22 cellular contexts compared by ENCODE assay signal in genomic region chr4:32909722-32910121, GRCh38.
"Had no signal": no experiment of that assay in that cellular context is flagged by ENCODE, and none has a peak within 500 bp of the region (broad histone marks: within the 10 kb centered on the region; RNA-seq: fewer than 3 reads in every experiment).

No MANE protein-coding gene starts in this region.

- DNase-seq: activated CD4-positive, alpha-beta T cell treated with anti-CD3 and anti-CD28 coated beads for 1 hour; activated CD4-positive, alpha-beta T cell treated with anti-CD3 and anti-CD28 coated beads, Interleukin-2, amount 50 U/mL, for 4 hours; activated naive CD4-positive, alpha-beta T cell treated with Interleukin-2 at 50 U/mL for 16 hours; anterior cingulate cortex; brain microvascular endothelial cell; effector CD4-positive, alpha-beta T cell; foreskin fibroblast; glutamatergic neuron; left lung; mammary epithelial cell; naive thymus-derived CD4-positive, alpha-beta T cell; retina; stimulated activated CD4-positive, alpha-beta T cell treated with anti-CD3 and anti-CD28 coated beads, Interleukin-2, amount 100 ng/mL, for 48 hours; stimulated activated naive B cell treated with anti-CD40 and anti-IgM and Interleukin-4, amounts not matched to agents 10 μg/mL and 1 μg/mL and 100 μg/mL, for 72 hours; T1000; tibial artery; uterus had no signal

- H3K36me3 ChIP-seq: brain microvascular endothelial cell, left lung, neutrophil, tibial artery, uterus had no signal

- H3K27me3 ChIP-seq: brain microvascular endothelial cell, left lung, neutrophil, tibial artery, uterus had no signal

- H3K9ac ChIP-seq: parathyroid adenoma had no signal

- H2AFZ ChIP-seq: parathyroid adenoma had no signal

- H3K27ac Mint-ChIP-seq: activated T-helper 17 cell treated with anti-CD3 and anti-CD28 coated beads, Interleukin-2, amount 50 U/mL, for 72 hours; naive thymus-derived CD4-positive, alpha-beta T cell; stimulated activated naive B cell treated with anti-CD40 and anti-IgM and Interleukin-4, amounts not matched to agents 10 μg/mL and 1 μg/mL and 100 μg/mL, for 72 hours had no signal

- H3K9me3 ChIP-seq: neutrophil, uterus had no signal

- H3K4me3 Mint-ChIP-seq: activated T-helper 17 cell treated with anti-CD3 and anti-CD28 coated beads, Interleukin-2, amount 50 U/mL, for 72 hours; central memory CD8-positive, alpha-beta T cell; naive thymus-derived CD4-positive, alpha-beta T cell; stimulated activated naive B cell treated with anti-CD40 and anti-IgM and Interleukin-4, amounts not matched to agents 10 μg/mL and 1 μg/mL and 100 μg/mL, for 72 hours had no signal

- ATAC-seq: activated T-helper 17 cell treated with anti-CD3 and anti-CD28 coated beads, Interleukin-2, amount 50 U/mL, for 72 hours; left lung; naive thymus-derived CD4-positive, alpha-beta T cell; stimulated activated naive B cell treated with anti-CD40 and anti-IgM and Interleukin-4, amounts not matched to agents 10 μg/mL and 1 μg/mL and 100 μg/mL, for 72 hours had no signal

- H3K4me1 ChIP-seq: left lung, parathyroid adenoma, tibial artery, uterus had no signal

- H3K4me1 Mint-ChIP-seq: activated T-helper 17 cell treated with anti-CD3 and anti-CD28 coated beads, Interleukin-2, amount 50 U/mL, for 72 hours; central memory CD8-positive, alpha-beta T cell; naive thymus-derived CD4-positive, alpha-beta T cell; stimulated activated naive B cell treated with anti-CD40 and anti-IgM and Interleukin-4, amounts not matched to agents 10 μg/mL and 1 μg/mL and 100 μg/mL, for 72 hours had no signal

- H3K27ac ChIP-seq: brain microvascular endothelial cell, coronary artery, left lung, neutrophil, parathyroid adenoma, tibial artery, uterus had no signal

- H3K36me3 Mint-ChIP-seq: naive thymus-derived CD4-positive, alpha-beta T cell; stimulated activated naive B cell treated with anti-CD40 and anti-IgM and Interleukin-4, amounts not matched to agents 10 μg/mL and 1 μg/mL and 100 μg/mL, for 72 hours had no signal

- H3K4me3 ChIP-seq: coronary artery, left lung, tibial artery, uterus had no signal

- H3K79me2 ChIP-seq: parathyroid adenoma had no signal

- H3K27me3 Mint-ChIP-seq: activated T-helper 17 cell treated with anti-CD3 and anti-CD28 coated beads, Interleukin-2, amount 50 U/mL, for 72 hours; central memory CD8-positive, alpha-beta T cell; naive thymus-derived CD4-positive, alpha-beta T cell; stimulated activated naive B cell treated with anti-CD40 and anti-IgM and Interleukin-4, amounts not matched to agents 10 μg/mL and 1 μg/mL and 100 μg/mL, for 72 hours had no signal
